ENCODE assay signal across 9 cellular contexts in genomic region chr19:1069009-1069779, GRCh38. TPM values are rescaled to one million over a fixed set of nuclear protein-coding genes. Genes with fewer than 3 reads are reported as not detected.
DNase-seq lines count a peak whose midpoint lies in the region; ATAC-seq and TF ChIP-seq lines count a peak whose summit lies in the region.
"Had no signal": no experiment of that assay in that cellular context is flagged by ENCODE, and none has a peak within 500 bp of the region (broad histone marks: within the 10 kb centered on the region; RNA-seq: fewer than 3 reads in every experiment).

No MANE protein-coding gene starts in this region.

- TF ChIP-seq CTCF in gastrocnemius medialis (IDR thresholded peaks at IDR 0.05 in 4 of 5, conservative IDR thresholded peaks at IDR 0.05 in 1 of 5), result no peak

- H3K9me3 ChIP-seq in esophagus (ENCODE audit: control insufficient read depth in 2 of 2, insufficient read depth in 1 of 2, low read depth in 1 of 2, low read length in 1 of 2) (no peaks in the 10 kb centered on the region), gastrocnemius medialis (no peaks in the 10 kb centered on the region)

- H3K27me3 ChIP-seq in esophagus (ENCODE audit: control insufficient read depth in 1 of 2, insufficient read depth in 2 of 2, low read length in 2 of 2), result peaks cover 0 to 5% of the 10 kb centered on the region in 2 donors
- peaks cover 57 to 76% (median 71%) of the 10 kb centered on the region in 3 donors for H3K27me3 ChIP-seq in gastrocnemius medialis

- H3K4me3 ChIP-seq in esophagus (ENCODE audit: low read depth in 1 of 2, low read length in 2 of 2), result peak overlapping the region; percentile 7 to 37
- H3K4me3 ChIP-seq in gastrocnemius medialis, result peak overlapping the region in 1 of 4 donors; percentile 34

- in situ Hi-C loops in gastrocnemius medialis (cut with MboI; ENCODE audit: low sequenced_read_pairs in 4 of 4), result no loop called here

- H3K4me1 ChIP-seq in esophagus (ENCODE audit: control insufficient read depth in 2 of 2, insufficient read depth in 2 of 2, low read length in 1 of 2) (peaks cover 8 to 10% of the 10 kb centered on the region in 2 donors), gastrocnemius medialis (peaks cover 4 to 18% of the 10 kb centered on the region in 2 donors)

- H3K27ac ChIP-seq in esophagus (ENCODE audit: low read depth in 2 of 2, low read length in 1 of 2), result peak overlapping the region in 1 of 2 donors; percentile 40
- H3K27ac ChIP-seq in gastrocnemius medialis, result no peak overlapping the region

- TF ChIP-seq POLR2A in gastrocnemius medialis (IDR thresholded peaks at IDR 0.05), result no peak

- intact Hi-C loops in gastrocnemius medialis (cut with DNase I; ENCODE audit: low total_unique reads), result no loop called here

- 44 to 45% methylated on average over 25 of the region's 25 CpGs for WGBS in esophagus, 2 donors

- DNase-seq in HT1080 (ENCODE audit: low read depth) (peak; percentile 46), gastrocnemius medialis (peak; percentile 27 to 60), NCI-H1930 (lab: John Stamatoyannopoulos, UW) (no peak), NCI-H524 (lab: John Stamatoyannopoulos, UW) (no peak)
- peak; percentile 47 for DNase-seq in activated CD4-positive, CD25-positive, alpha-beta regulatory T cell treated with anti-CD3 and anti-CD28 coated beads, Interleukin-2, amount 50 U/mL, for 16 hours (ENCODE audit: low read depth, low spot score)

- H3K36me3 ChIP-seq in esophagus (ENCODE audit: control insufficient read depth in 2 of 2, insufficient read depth in 2 of 2, low read length in 1 of 2) (peaks cover 0 to 9% of the 10 kb centered on the region in 2 donors), gastrocnemius medialis (no peaks in the 10 kb centered on the region)

- ATAC-seq in gastrocnemius medialis (no peak), GM21576 (IDR thresholded peaks at IDR 0.05; ENCODE audit: unreplicated experiment) (no peak), HG03378 (IDR thresholded peaks at IDR 0.05; ENCODE audit: unreplicated experiment) (no peak)
- ATAC-seq: Panc1 had no signal

RNA-seq across cellular contexts. Expression of gene ARHGAP45, which starts 2.2 kb away (rescaled TPM):
- total RNA-seq in HT1080 (2014; rRNA removed; shearing (Covaris generic)), result 1.4 TPM in 2 replicates
- polyA plus RNA-seq in HT1080 (2015; cell fraction: cytosol; rRNA removed), result 1.1 and 1.4 TPM in 2 replicates
- 1.9 and 3.1 TPM in 2 replicates for polyA plus RNA-seq in HT1080 (2015; cell fraction: nucleus; rRNA removed)
- polyA plus RNA-seq in esophagus, result 10 to 100 TPM in 1 of 2 donors, 1 to 10 TPM in 1; 8.9 to 17.7 TPM
- 1 to 10 TPM in 3 of 4 donors, under 1 TPM in 1; 0.83 to 7.6 (median 3.4) TPM for total RNA-seq in gastrocnemius medialis

RNA-seq across cellular contexts. Expression of gene POLR2E, which starts 26.0 kb away (rescaled TPM):
- 231 and 271 TPM in 2 replicates for total RNA-seq in HT1080 (2014; rRNA removed; shearing (Covaris generic))
- polyA plus RNA-seq in HT1080 (2015; cell fraction: cytosol; rRNA removed), result 266 and 300 TPM in 2 replicates
- 95.3 and 112 TPM in 2 replicates for polyA plus RNA-seq in HT1080 (2015; cell fraction: nucleus; rRNA removed)
- 100 to 1,000 TPM in 1 of 2 donors, 10 to 100 TPM in 1; 77.9 to 162 TPM for polyA plus RNA-seq in esophagus
- total RNA-seq in gastrocnemius medialis, result 100 to 1,000 TPM; 118 to 263 (median 228) TPM

RNA-seq across cellular contexts. Expression of gene ABCA7, which starts 29.3 kb away (rescaled TPM):
- 2.0 and 3.0 TPM in 2 replicates for total RNA-seq in HT1080 (2014; rRNA removed; shearing (Covaris generic))
- polyA plus RNA-seq in HT1080 (2015; cell fraction: cytosol; rRNA removed), result 1.1 and 3.2 TPM in 2 replicates
- polyA plus RNA-seq in HT1080 (2015; cell fraction: nucleus; rRNA removed), result 14.4 and 14.9 TPM in 2 replicates
- polyA plus RNA-seq in esophagus, result 10 to 100 TPM; 11.4 to 26.4 TPM
- 10 to 100 TPM in 3 of 4 donors, 1 to 10 TPM in 1; 6.0 to 20.0 (median 15.0) TPM for total RNA-seq in gastrocnemius medialis

RNA-seq across cellular contexts. Expression of gene GPX4, which starts 34.6 kb away (rescaled TPM):
- total RNA-seq in HT1080 (2014; rRNA removed; shearing (Covaris generic)), result 221 and 243 TPM in 2 replicates
- 355 and 375 TPM in 2 replicates for polyA plus RNA-seq in HT1080 (2015; cell fraction: cytosol; rRNA removed)
- 88.1 and 93.0 TPM in 2 replicates for polyA plus RNA-seq in HT1080 (2015; cell fraction: nucleus; rRNA removed)
- 100 to 1,000 TPM; 271 to 294 TPM for polyA plus RNA-seq in esophagus
- 100 to 1,000 TPM; 616 to 907 (median 819) TPM for total RNA-seq in gastrocnemius medialis

RNA-seq across cellular contexts. Expression of gene CNN2, which starts 42.8 kb away (rescaled TPM):
- 122 and 196 TPM in 2 replicates for total RNA-seq in HT1080 (2014; rRNA removed; shearing (Covaris generic))
- 152 and 160 TPM in 2 replicates for polyA plus RNA-seq in HT1080 (2015; cell fraction: cytosol; rRNA removed)
- 94.6 and 96.7 TPM in 2 replicates for polyA plus RNA-seq in HT1080 (2015; cell fraction: nucleus; rRNA removed)
- 100 to 1,000 TPM in 1 of 2 donors, 10 to 100 TPM in 1; 84.4 to 106 TPM for polyA plus RNA-seq in esophagus
- total RNA-seq in gastrocnemius medialis, result 10 to 100 TPM in 1 of 4 donors, 1 to 10 TPM in 3; 2.2 to 10.1 (median 4.1) TPM

Comparison
In these comparisons a context has a peak if more than half of its experiments do, and no peak if none do; other contexts are left out.
1. DNase-seq: peak in HT1080 (single experiment), activated CD4-positive, CD25-positive, alpha-beta regulatory T cell treated with anti-CD3 and anti-CD28 coated beads, Interleukin-2, amount 50 U/mL, for 16 hours (single experiment) and gastrocnemius medialis (2 of 2); none in NCI-H1930 (0 of 2) and NCI-H524 (0 of 2).